Comparison of ENCODE assay signal across 2 cellular contexts in genomic region chr5:124596595-124597388, GRCh38.
A peak's percentile ranks its signal among the peaks of the same experiment; 100 is the strongest.
TF ChIP-seq lines count a peak whose summit lies in the region.

No MANE protein-coding gene starts in this region.

TF ChIP-seq in K562, 482 proteins besides CTCF, POLR2A, EP300 and RAD21 (continued from another document and continues in another):
- TF ChIP-seq ZNF318 (IDR thresholded peaks at IDR 0.05; ENCODE audit: borderline replicate concordance in 1 of 2, low read depth in 1 of 2): peak in 1 of 2 experiments; percentile 63; a peak in 2 of 4 replicates
- no peak for TF ChIP-seq ID3 (CRISPR knock-in tag; IDR thresholded peaks at IDR 0.05)
- TF ChIP-seq ID3 (tag; IDR thresholded peaks at IDR 0.05): no peak
- TF ChIP-seq PKNOX1 (IDR thresholded peaks at IDR 0.05): peak; percentile 75
- TF ChIP-seq KDM1A (IDR thresholded peaks at IDR 0.05): peak in 1 of 2 experiments; percentile 17; a peak in 1 of 4 replicates
- peak; percentile 83 for TF ChIP-seq NFE2 (IDR thresholded peaks at IDR 0.05; ENCODE audit: low read depth)
- TF ChIP-seq BACH1 (tag; IDR thresholded peaks at IDR 0.05): peak; percentile 88
- peak; percentile 82 for TF ChIP-seq JUN (IDR thresholded peaks at IDR 0.05; ENCODE audit: borderline replicate concordance, low read depth, low read length)
- TF ChIP-seq JUN (CRISPR knock-in tag; IDR thresholded peaks at IDR 0.05; ENCODE audit: borderline replicate concordance): no peak
- no peak for TF ChIP-seq IRF9 (tag; IDR thresholded peaks at IDR 0.05)
- TF ChIP-seq BRD9 (IDR thresholded peaks at IDR 0.05; ENCODE audit: low read depth, partially characterized antibody): no peak
- 0 out of 2 replicates have a peak, but pooled peaks have one; percentile 29 for TF ChIP-seq HDAC2 (IDR thresholded peaks at IDR 0.05)
- no peak for TF ChIP-seq ZNF785 (CRISPR knock-in tag; IDR thresholded peaks at IDR 0.05)
- peak; percentile 83 for TF ChIP-seq C11orf30 (IDR thresholded peaks at IDR 0.05; ENCODE audit: low read depth)
- peak in 1 of 2 experiments; percentile 65; a peak in 2 of 4 replicates for TF ChIP-seq HDAC1 (IDR thresholded peaks at IDR 0.05)
- TF ChIP-seq TCF7L2 (IDR thresholded peaks at IDR 0.05; ENCODE audit: low read depth, low read length): no peak

TF ChIP-seq in HepG2, 621 proteins besides CTCF, POLR2A, EP300 and RAD21 (continued from another document and continues in another):
- TF ChIP-seq HNF1B (CRISPR knock-in tag; IDR thresholded peaks at IDR 0.05) (peak; percentile 47; the same call in 1 of the 2 replicates), FOXK1 (CRISPR knock-in tag; IDR thresholded peaks at IDR 0.05; ENCODE audit: borderline replicate concordance, low read depth) (peak; percentile 40; the same call in 1 of the 2 replicates), JUND (CRISPR knock-in tag; IDR thresholded peaks at IDR 0.05) (peak; percentile 95), KLF15 (CRISPR knock-in tag; IDR thresholded peaks at IDR 0.05; ENCODE audit: borderline replicate concordance) (no peak), THRA (CRISPR knock-in tag; IDR thresholded peaks at IDR 0.05; ENCODE audit: borderline replicate concordance) (peak; percentile 91; the same call in 1 of the 2 replicates), PAXIP1 (CRISPR knock-in tag; conservative IDR thresholded peaks at IDR 0.05) (peak; percentile 59; the same call in 1 of the 2 replicates), DBP (CRISPR knock-in tag; IDR thresholded peaks at IDR 0.05; ENCODE audit: not compliant biosample characterization) (no peak), ZSCAN9 (CRISPR knock-in tag; IDR thresholded peaks at IDR 0.05; ENCODE audit: borderline replicate concordance) (0 out of 2 replicates have a peak, but pooled peaks have one; percentile 35), ZNF615 (CRISPR knock-in tag; IDR thresholded peaks at IDR 0.05; ENCODE audit: borderline replicate concordance) (no peak), IKZF5 (CRISPR knock-in tag; IDR thresholded peaks at IDR 0.05) (peak; percentile 50; the same call in 1 of the 2 replicates), TEAD2 (CRISPR knock-in tag; IDR thresholded peaks at IDR 0.05) (no peak), FOXA3 (CRISPR knock-in tag; IDR thresholded peaks at IDR 0.05) (peak; percentile 90), SRF (IDR thresholded peaks at IDR 0.05; ENCODE audit: low read depth, low read length) (no peak), ZNF3 (CRISPR knock-in tag; IDR thresholded peaks at IDR 0.05) (0 out of 2 replicates have a peak, but pooled peaks have one; percentile 23), ZNF468 (CRISPR knock-in tag; IDR thresholded peaks at IDR 0.05) (no peak), ZNF687 (CRISPR knock-in tag; IDR thresholded peaks at IDR 0.05) (no peak), GFI1 (CRISPR knock-in tag; IDR thresholded peaks at IDR 0.05; ENCODE audit: borderline replicate concordance) (peak; percentile 66; the same call in 1 of the 2 replicates), ELF3 (CRISPR knock-in tag; IDR thresholded peaks at IDR 0.05) (peak; percentile 74), TBX2 (CRISPR knock-in tag; IDR thresholded peaks at IDR 0.05; ENCODE audit: borderline replicate concordance) (peak; percentile 54; the same call in 1 of the 2 replicates), ZNF614 (CRISPR knock-in tag; IDR thresholded peaks at IDR 0.05; ENCODE audit: borderline replicate concordance) (0 out of 2 replicates have a peak, but pooled peaks have one; percentile 51), ARID5B (CRISPR knock-in tag; IDR thresholded peaks at IDR 0.05) (peak; percentile 95), ISL2 (CRISPR knock-in tag; IDR thresholded peaks at IDR 0.05) (peak; percentile 42; the same call in 1 of the 2 replicates), ZNF432 (CRISPR knock-in tag; IDR thresholded peaks at IDR 0.05; ENCODE audit: borderline replicate concordance) (no peak), DPF2 (CRISPR knock-in tag; IDR thresholded peaks at IDR 0.05; ENCODE audit: borderline replicate concordance, low read depth) (peak; percentile 62; the same call in 1 of the 2 replicates)
